In genomic region chr15:40796041-40796440, GRCh38 we compare ENCODE assay signal across 25 cellular contexts. TPM values are rescaled to one million over a fixed set of nuclear protein-coding genes. Genes with fewer than 3 reads are reported as not detected.
DNase-seq lines count a peak whose midpoint lies in the region; ATAC-seq, FAIRE-seq and TF ChIP-seq lines count a peak whose summit lies in the region.
"Had no signal": no experiment of that assay in that cellular context is flagged by ENCODE, and none has a peak within 500 bp of the region (broad histone marks: within the 10 kb centered on the region; RNA-seq: fewer than 3 reads in every experiment).

No MANE protein-coding gene starts in this region.

- H3K27ac ChIP-seq in endothelial cell of umbilical vein (ENCODE audit: insufficient read depth, low read depth, low read length) (peak overlapping the region; percentile 78), small intestine (ENCODE audit: low read depth in 1 of 2, low read length in 1 of 2) (peak overlapping the region in 1 of 2 donors; percentile 59)
- H3K27ac ChIP-seq: SJCRH30 had no signal

- H3K27me3 Mint-ChIP-seq in T-helper 17 cell, result no peaks in the 10 kb centered on the region
- H3K27me3 Mint-ChIP-seq in stimulated activated naive B cell treated with anti-CD40 and anti-IgM and Interleukin-4, amounts not matched to agents 10 μg/mL and 1 μg/mL and 100 μg/mL, for 72 hours, result no peaks in the 10 kb centered on the region
- H3K27me3 Mint-ChIP-seq: B cell; CD4-positive, alpha-beta T cell had no signal

- H3K79me2 ChIP-seq in endothelial cell of umbilical vein (ENCODE audit: control insufficient read depth, insufficient read depth, low read length), result peaks cover 29% of the 10 kb centered on the region

- H3K36me3 ChIP-seq in endothelial cell of umbilical vein (ENCODE audit: control insufficient read depth in 2 of 2, extremely low read depth in 1 of 2, insufficient read depth in 2 of 2, low read length in 2 of 2) (no peaks in the 10 kb centered on the region), small intestine (ENCODE audit: control insufficient read depth in 2 of 2, insufficient read depth in 2 of 2, low read length in 2 of 2) (no peaks in the 10 kb centered on the region)

- FAIRE-seq in endothelial cell of umbilical vein (lab: Jason Lieb, UNC) (peak; percentile 77), small intestine (lab: Jason Lieb, UNC) (no peak)
- FAIRE-seq: G401.6, GM12891, GM19239 had no signal

- peak overlapping the region; percentile 28 for H3K4me2 ChIP-seq in endothelial cell of umbilical vein (ENCODE audit: insufficient read depth, low read length)

- TF ChIP-seq POLR2A in endothelial cell of umbilical vein (IDR thresholded peaks at IDR 0.05; ENCODE audit: low read depth, low read length), result no peak

- no peak overlapping the region for H3K4me3 ChIP-seq in endothelial cell of umbilical vein (replicated peaks in 1 of 3; ENCODE audit: insufficient read depth in 1 of 3, low read depth in 1 of 3, low read length in 3 of 3)
- no peak overlapping the region for H3K4me3 ChIP-seq in small intestine (ENCODE audit: low read depth in 1 of 2, low read length in 2 of 2)
- H3K4me3 ChIP-seq: MG63, SJCRH30 had no signal

- intact Hi-C loops in endothelial cell of umbilical vein (cut with micrococcal nuclease), result loop anchor here (1.0 kb wide), 1 partner anchor 11 kb away; the partner anchor contains the start of genes DNAJC17 and ZFYVE19

- POLR2A ChIA-PET in endothelial cell of umbilical vein (lab: Charles Lee), result no interaction called here

- no peak overlapping the region for H3K4me3 Mint-ChIP-seq in T-helper 17 cell
- H3K4me3 Mint-ChIP-seq in stimulated activated naive B cell treated with anti-CD40 and anti-IgM and Interleukin-4, amounts not matched to agents 10 μg/mL and 1 μg/mL and 100 μg/mL, for 72 hours, result no peak overlapping the region
- H3K4me3 Mint-ChIP-seq: B cell; CD4-positive, alpha-beta T cell had no signal

- DNase-seq in HT-29 (ENCODE audit: low spot score) (peak; percentile 55), T-helper 17 cell (no peak), endothelial cell of umbilical vein (ENCODE audit: low read depth, low spot score) (peak; percentile 81), small intestine (peak; percentile 33), foreskin melanocyte (no peak), NK-92 (lab: John Stamatoyannopoulos, UW; ENCODE audit: unreplicated experiment) (no peak), H4 (ENCODE audit: low spot score) (no peak)
- no peak for DNase-seq in stimulated activated naive B cell treated with anti-CD40 and anti-IgM and Interleukin-4, amounts not matched to agents 10 μg/mL and 1 μg/mL and 100 μg/mL, for 72 hours
- DNase-seq: ACHN; Calu3; CD4-positive, alpha-beta T cell; DMS79 treated with DMSO at 0.1 percent for 48 hours; GOT3; KG1; MG63; NCI-H1105; NCI-H1694 treated with DMSO at 0.1 percent for 48 hours; NCI-H2171; NCI-H446 treated with DMSO at 0.1 percent for 48 hours; RPMI8226; SJCRH30 had no signal

- H2AFZ ChIP-seq in endothelial cell of umbilical vein (ENCODE audit: low read depth, low read length), result no peak overlapping the region

- H3K9me3 ChIP-seq in T-helper 17 cell (ENCODE audit: control insufficient read depth, low read length, poor library complexity, severe bottlenecking), result no peaks in the 10 kb centered on the region
- no peaks in the 10 kb centered on the region for H3K9me3 ChIP-seq in endothelial cell of umbilical vein (replicated peaks; ENCODE audit: control insufficient read depth, insufficient read depth, low read length)
- H3K9me3 ChIP-seq in small intestine (ENCODE audit: control insufficient read depth, low read depth), result no peaks in the 10 kb centered on the region
- H3K9me3 ChIP-seq: MG63, SJCRH30 had no signal

- no peaks in the 10 kb centered on the region for H3K9me3 Mint-ChIP-seq in stimulated activated naive B cell treated with anti-CD40 and anti-IgM and Interleukin-4, amounts not matched to agents 10 μg/mL and 1 μg/mL and 100 μg/mL, for 72 hours
- H3K9me3 Mint-ChIP-seq: CD4-positive, alpha-beta T cell had no signal

- H3K36me3 Mint-ChIP-seq in T-helper 17 cell (ENCODE audit: low read depth), result peaks cover 3% of the 10 kb centered on the region
- H3K36me3 Mint-ChIP-seq in stimulated activated naive B cell treated with anti-CD40 and anti-IgM and Interleukin-4, amounts not matched to agents 10 μg/mL and 1 μg/mL and 100 μg/mL, for 72 hours, result peaks cover 14 to 30% of the 10 kb centered on the region in 2 donors

- dilution Hi-C loops in endothelial cell of umbilical vein (cut with MboI; ENCODE audit: extremely low pct_ligation_motif_present, low sequenced_read_pairs), result no loop called here

- BruUV-seq in endothelial cell of umbilical vein (replicated peaks; lab: Mats Ljungman, UMichigan), result no TSS peak

- H4K20me1 ChIP-seq in endothelial cell of umbilical vein (replicated peaks; ENCODE audit: control insufficient read depth, extremely low read depth, insufficient read depth, low read length), result no peaks in the 10 kb centered on the region

- CTCF ChIA-PET in endothelial cell of umbilical vein (lab: Charles Lee), result interaction anchor here (0.6 to 1.5 kb wide), 4 partner anchors 13 to 98 kb away, joined by 3 to 7 read pairs (median 3); partner anchors contain the start of gene VPS18

- WGBS in small intestine, 3 donors, result 66 to 79% (median 73%) methylated on average over 2 of the region's 2 CpGs

- H3K9me1 ChIP-seq in endothelial cell of umbilical vein (replicated peaks; ENCODE audit: control insufficient read depth, extremely low read depth, insufficient read depth, low read length), result no peaks in the 10 kb centered on the region

- no peak for TF ChIP-seq CTCF in endothelial cell of umbilical vein (IDR thresholded peaks at IDR 0.05; ENCODE audit: extremely low read depth in 1 of 2, insufficient read depth in 1 of 2, low read depth in 1 of 2, low read length in 2 of 2)

- peaks cover 43% of the 10 kb centered on the region for H3K4me1 ChIP-seq in endothelial cell of umbilical vein (ENCODE audit: control insufficient read depth, extremely low read depth, insufficient read depth, low read length)
- peaks cover 4 to 9% of the 10 kb centered on the region in 2 donors for H3K4me1 ChIP-seq in small intestine (ENCODE audit: control insufficient read depth in 2 of 2, insufficient read depth in 1 of 2, low read depth in 1 of 2, low read length in 1 of 2)
- H3K4me1 ChIP-seq: SJCRH30 had no signal

- H3K9ac ChIP-seq in endothelial cell of umbilical vein (replicated peaks; ENCODE audit: extremely low read depth, insufficient read depth, low read length), result no peak overlapping the region

- no peak for ATAC-seq in T-helper 17 cell
- ATAC-seq in stimulated activated naive B cell treated with anti-CD40 and anti-IgM and Interleukin-4, amounts not matched to agents 10 μg/mL and 1 μg/mL and 100 μg/mL, for 72 hours (replicated peaks), result no peak

- H3K4me1 Mint-ChIP-seq in T-helper 17 cell, result peaks cover 29% of the 10 kb centered on the region
- peaks cover 8 to 21% of the 10 kb centered on the region in 2 donors for H3K4me1 Mint-ChIP-seq in stimulated activated naive B cell treated with anti-CD40 and anti-IgM and Interleukin-4, amounts not matched to agents 10 μg/mL and 1 μg/mL and 100 μg/mL, for 72 hours

- H3K27ac Mint-ChIP-seq in T-helper 17 cell, result peak overlapping the region; percentile 67
- no peak overlapping the region for H3K27ac Mint-ChIP-seq in stimulated activated naive B cell treated with anti-CD40 and anti-IgM and Interleukin-4, amounts not matched to agents 10 μg/mL and 1 μg/mL and 100 μg/mL, for 72 hours
- H3K27ac Mint-ChIP-seq: B cell; CD4-positive, alpha-beta T cell had no signal

- H3K27me3 ChIP-seq in endothelial cell of umbilical vein (ENCODE audit: control insufficient read depth in 2 of 2, insufficient read depth in 2 of 2, low read length in 2 of 2) (no peaks in the 10 kb centered on the region), small intestine (ENCODE audit: control insufficient read depth in 2 of 2, insufficient read depth in 2 of 2, low read length in 2 of 2) (no peaks in the 10 kb centered on the region)
- H3K27me3 ChIP-seq: MG63, SJCRH30 had no signal

RNA-seq across cellular contexts. Expression of gene ZFYVE19, which starts 10.8 kb away (rescaled TPM):
- 66.0 and 68.6 TPM in 2 replicates for total RNA-seq in HT-29 (2014; rRNA removed; shearing (Covaris generic))
- total RNA-seq in T-helper 17 cell (10 to 100 TPM; 19.5 to 22.7 TPM), endothelial cell of umbilical vein (24.8 and 29.7 TPM in 2 replicates)
- polyA plus RNA-seq in endothelial cell of umbilical vein (47.2 and 55.4 TPM in 2 replicates), small intestine (10 to 100 TPM; 28.8 to 94.6 (median 59.4) TPM)
- polyA plus RNA-seq in endothelial cell of umbilical vein (2011; cell fraction: cytosol; rRNA removed), result 52.3 and 52.6 TPM in 2 replicates
- polyA plus RNA-seq in endothelial cell of umbilical vein (2011; cell fraction: nucleus; rRNA removed), result 190 and 203 TPM in 2 replicates
- polyA plus RNA-seq in endothelial cell of umbilical vein (2012), result 19.3 and 24.1 TPM in 2 replicates
- polyA minus RNA-seq in endothelial cell of umbilical vein, result 27.3 and 33.5 TPM in 2 replicates
- polyA minus RNA-seq in endothelial cell of umbilical vein (2011; cell fraction: cytosol; rRNA and poly(A)+ RNA removed), result 18.5 TPM
- polyA minus RNA-seq in endothelial cell of umbilical vein (2011; cell fraction: nucleus; rRNA and poly(A)+ RNA removed), result 17.6 and 25.4 TPM in 2 replicates
- 29.4 and 32.2 TPM in 2 replicates for total RNA-seq in H4 (2014; rRNA removed; shearing (Covaris generic))

RNA-seq across cellular contexts. Expression of gene DNAJC17, which starts 11.2 kb away (rescaled TPM):
- 47.9 and 53.5 TPM in 2 replicates for total RNA-seq in HT-29 (2014; rRNA removed; shearing (Covaris generic))
- total RNA-seq in T-helper 17 cell (10 to 100 TPM; 24.1 to 27.7 TPM), endothelial cell of umbilical vein (42.6 and 46.4 TPM in 2 replicates)
- polyA plus RNA-seq in endothelial cell of umbilical vein (30.7 and 43.2 TPM in 2 replicates), small intestine (10 to 100 TPM; 54.5 to 95.9 (median 63.8) TPM)
- polyA plus RNA-seq in endothelial cell of umbilical vein (2011; cell fraction: cytosol; rRNA removed), result 60.5 and 64.7 TPM in 2 replicates
- polyA plus RNA-seq in endothelial cell of umbilical vein (2011; cell fraction: nucleus; rRNA removed), result 98.3 and 125 TPM in 2 replicates
- polyA plus RNA-seq in endothelial cell of umbilical vein (2012), result 24.9 and 29.7 TPM in 2 replicates
- polyA minus RNA-seq in endothelial cell of umbilical vein, result 21.5 and 25.7 TPM in 2 replicates
- 18.1 TPM for polyA minus RNA-seq in endothelial cell of umbilical vein (2011; cell fraction: cytosol; rRNA and poly(A)+ RNA removed)
- polyA minus RNA-seq in endothelial cell of umbilical vein (2011; cell fraction: nucleus; rRNA and poly(A)+ RNA removed), result 13.8 and 19.4 TPM in 2 replicates
- 50.4 and 60.5 TPM in 2 replicates for total RNA-seq in H4 (2014; rRNA removed; shearing (Covaris generic))

RNA-seq across cellular contexts. Expression of gene C15orf62, which starts 26.3 kb away (rescaled TPM):
- 8.4 and 12.0 TPM in 2 replicates for total RNA-seq in HT-29 (2014; rRNA removed; shearing (Covaris generic))
- total RNA-seq in T-helper 17 cell (1 to 10 TPM in 1 of 2 donors, under 1 TPM in 1; 0.89 to 1.2 TPM), endothelial cell of umbilical vein (0.38 and 0.44 TPM in 2 replicates)
- polyA plus RNA-seq in endothelial cell of umbilical vein (0.12 and 0.16 TPM in 2 replicates), small intestine (under 1 TPM in 2 of 3 donors, not detected in 1; 0.88 to 0.89 TPM)
- 0.08 and 0.11 TPM in 2 replicates for polyA plus RNA-seq in endothelial cell of umbilical vein (2011; cell fraction: cytosol; rRNA removed)
- polyA plus RNA-seq in endothelial cell of umbilical vein (2011; cell fraction: nucleus; rRNA removed), result 0.12 and 0.15 TPM in 2 replicates
- 0.55 and 0.58 TPM in 2 replicates for polyA plus RNA-seq in endothelial cell of umbilical vein (2012)
- 0.19 TPM in 1 of 2 replicates, not detected in the other for polyA minus RNA-seq in endothelial cell of umbilical vein
- polyA minus RNA-seq in endothelial cell of umbilical vein (2011; cell fraction: cytosol; rRNA and poly(A)+ RNA removed), result 1.2 TPM
- polyA minus RNA-seq in endothelial cell of umbilical vein (2011; cell fraction: nucleus; rRNA and poly(A)+ RNA removed), result not detected in 2 replicates
- total RNA-seq in H4 (2014; rRNA removed; shearing (Covaris generic)), result 0.45 TPM in 1 of 2 replicates, not detected in the other

RNA-seq across cellular contexts. Expression of gene GCHFR, which starts 32.2 kb away (rescaled TPM):
- 327 and 329 TPM in 2 replicates for total RNA-seq in HT-29 (2014; rRNA removed; shearing (Covaris generic))
- total RNA-seq in T-helper 17 cell (10 to 100 TPM; 16.4 to 20.5 TPM), endothelial cell of umbilical vein (5.5 and 6.3 TPM in 2 replicates)
- polyA plus RNA-seq in endothelial cell of umbilical vein (14.2 and 17.0 TPM in 2 replicates), small intestine (100 to 1,000 TPM in 2 of 3 donors, 10 to 100 TPM in 1; 96.7 to 150 (median 145) TPM)
- 5.8 and 7.0 TPM in 2 replicates for polyA plus RNA-seq in endothelial cell of umbilical vein (2011; cell fraction: cytosol; rRNA removed)
- polyA plus RNA-seq in endothelial cell of umbilical vein (2011; cell fraction: nucleus; rRNA removed), result 1.3 and 1.7 TPM in 2 replicates
- 3.1 and 3.4 TPM in 2 replicates for polyA plus RNA-seq in endothelial cell of umbilical vein (2012)
- 0.64 and 1.5 TPM in 2 replicates for polyA minus RNA-seq in endothelial cell of umbilical vein
- 75.0 TPM for polyA minus RNA-seq in endothelial cell of umbilical vein (2011; cell fraction: cytosol; rRNA and poly(A)+ RNA removed)
- polyA minus RNA-seq in endothelial cell of umbilical vein (2011; cell fraction: nucleus; rRNA and poly(A)+ RNA removed), result 1.7 and 2.5 TPM in 2 replicates
- 43.2 and 49.0 TPM in 2 replicates for total RNA-seq in H4 (2014; rRNA removed; shearing (Covaris generic))
- total RNA-seq: SJCRH30 had no signal

RNA-seq across cellular contexts. Expression of gene PPP1R14D, which starts 32.5 kb away (rescaled TPM):
- 2.5 and 6.1 TPM in 2 replicates for total RNA-seq in HT-29 (2014; rRNA removed; shearing (Covaris generic))
- not detected for total RNA-seq in T-helper 17 cell
- total RNA-seq in endothelial cell of umbilical vein, result not detected in 2 replicates
- polyA plus RNA-seq in endothelial cell of umbilical vein, result not detected in 2 replicates
- not detected in 2 replicates for polyA plus RNA-seq in endothelial cell of umbilical vein (2011; cell fraction: cytosol; rRNA removed)
- not detected in 2 replicates for polyA plus RNA-seq in endothelial cell of umbilical vein (2011; cell fraction: nucleus; rRNA removed)
- not detected in 2 replicates for polyA plus RNA-seq in endothelial cell of umbilical vein (2012)
- not detected in 2 replicates for polyA minus RNA-seq in endothelial cell of umbilical vein
- not detected for polyA minus RNA-seq in endothelial cell of umbilical vein (2011; cell fraction: cytosol; rRNA and poly(A)+ RNA removed)
- polyA minus RNA-seq in endothelial cell of umbilical vein (2011; cell fraction: nucleus; rRNA and poly(A)+ RNA removed), result not detected in 2 replicates
- 100 to 1,000 TPM; 104 to 348 (median 348) TPM for polyA plus RNA-seq in small intestine
- not detected in 2 replicates for total RNA-seq in H4 (2014; rRNA removed; shearing (Covaris generic))
- total RNA-seq: B cell; CD4-positive, alpha-beta T cell; SJCRH30 had no signal

Comparison
In these comparisons a context has a peak if more than half of its experiments do, and no peak if none do; other contexts are left out.
1. DNase-seq: peak in HT-29 (single experiment), endothelial cell of umbilical vein (single experiment) and small intestine (single experiment); none in T-helper 17 cell (0 of 3), foreskin melanocyte (single experiment), NK-92 (single experiment), H4 (single experiment) and stimulated activated naive B cell treated with anti-CD40 and anti-IgM and Interleukin-4, amounts not matched to agents 10 μg/mL and 1 μg/mL and 100 μg/mL, for 72 hours (single experiment).